Comparison of ENCODE assay signal across 8 cellular contexts in genomic region chr6:33620158-33620583, GRCh38. TPM values are rescaled to one million over a fixed set of nuclear protein-coding genes. Genes with fewer than 3 reads are reported as not detected.
DNase-seq lines count a peak whose midpoint lies in the region.

No MANE protein-coding gene starts in this region.

- peak; percentile 25 for DNase-seq in NCI-H1436 (lab: John Stamatoyannopoulos, UW)
- DNase-seq in NCI-H1436 treated with DMSO at 0.1 percent for 48 hours (lab: John Stamatoyannopoulos, UW), result no peak
- DNase-seq in OCI-M1 (lab: John Stamatoyannopoulos, UW), result peak; percentile 31
- peak; percentile 75 for DNase-seq in adipocyte (ENCODE audit: low read depth)
- DNase-seq in posterior vena cava (ENCODE audit: low spot score), result no peak
- no peak for DNase-seq in SIG-M5 treated with dmso at 0.1 percent for 504 hours (lab: John Stamatoyannopoulos, UW; ENCODE audit: unreplicated experiment)

- H3K27ac ChIP-seq in skin epidermis, result peak overlapping the region; percentile 49 to 99 (median 92)

- H3K4me3 ChIP-seq in adipocyte (ENCODE audit: low read length), result peak overlapping the region; percentile 86
- H3K4me3 ChIP-seq in iPS-11a (ENCODE audit: low read depth, low read length), result peak overlapping the region; percentile 46
- peak overlapping the region; percentile 61 to 88 (median 85) for H3K4me3 ChIP-seq in skin epidermis

- H3K9me3 ChIP-seq in adipocyte (ENCODE audit: control insufficient read depth, low read length), result no peaks in the 10 kb centered on the region

- peaks cover 32% of the 10 kb centered on the region for H3K4me1 ChIP-seq in adipocyte (ENCODE audit: control insufficient read depth, insufficient read depth, low read length)

- intact Hi-C loops in posterior vena cava (cut with DNase I), result no loop called here

- H3K9ac ChIP-seq in adipocyte (ENCODE audit: low read length), result peak overlapping the region; percentile 94

- no peaks in the 10 kb centered on the region for H3K36me3 ChIP-seq in adipocyte (ENCODE audit: control insufficient read depth, insufficient read depth, low read length, severe bottlenecking)

- no peaks in the 10 kb centered on the region for H3K27me3 ChIP-seq in adipocyte (replicated peaks; ENCODE audit: control insufficient read depth, insufficient read depth, low read length)

RNA-seq across cellular contexts. Expression of gene ITPR3, which starts 1.0 kb away (rescaled TPM):
- 10 to 100 TPM; 15.6 to 17.1 TPM for total RNA-seq in posterior vena cava

RNA-seq across cellular contexts. Expression of gene BAK1, which starts 40.1 kb away (rescaled TPM):
- 10 to 100 TPM; 12.4 to 17.7 TPM for total RNA-seq in posterior vena cava

Comparison
In these comparisons a context has a peak if more than half of its experiments do, and no peak if none do; other contexts are left out.
1. DNase-seq: peak in NCI-H1436 (single experiment), OCI-M1 (single experiment) and adipocyte (single experiment); none in NCI-H1436 treated with DMSO at 0.1 percent for 48 hours (single experiment), posterior vena cava (single experiment) and SIG-M5 treated with dmso at 0.1 percent for 504 hours (single experiment).
2. Peak in every context shown above with its lines, with median percentiles within 50 percentile points of each other: H3K4me3 ChIP-seq.